ENCODE assay signal across 12 cellular contexts in genomic region chr4:168667936-168668335, GRCh38.
"Had no signal": no experiment of that assay in that cellular context is flagged by ENCODE, and none has a peak within 500 bp of the region (broad histone marks: within the 10 kb centered on the region; RNA-seq: fewer than 3 reads in every experiment).

No MANE protein-coding gene starts in this region.

- ATAC-seq: activated T-cell treated with anti-CD3 and anti-CD28 coated beads, Interleukin-2, amount 50 U/mL, for 4 hours; stimulated activated effector memory CD8-positive, alpha-beta T cell treated with anti-CD3 and anti-CD28 coated beads, Interleukin-12 subunit alpha, Interleukin-12 subunit beta, amount 100 ng/mL, for 72 hours had no signal

- H3K27me3 Mint-ChIP-seq: activated CD4-positive, alpha-beta memory T cell treated with anti-CD3 and anti-CD28 coated beads for 36 hours had no signal

- H3K36me3 Mint-ChIP-seq: activated CD4-positive, alpha-beta memory T cell treated with anti-CD3 and anti-CD28 coated beads for 36 hours; stimulated activated effector memory CD8-positive, alpha-beta T cell treated with anti-CD3 and anti-CD28 coated beads, Interleukin-12 subunit alpha, Interleukin-12 subunit beta, amount 100 ng/mL, for 72 hours had no signal

- H3K27me3 ChIP-seq: esophagus muscularis mucosa, neural progenitor cell, ovary had no signal

- H3K4me3 ChIP-seq: esophagus muscularis mucosa, neural progenitor cell, ovary had no signal

- H3K4me1 Mint-ChIP-seq: stimulated activated effector memory CD8-positive, alpha-beta T cell treated with anti-CD3 and anti-CD28 coated beads, Interleukin-12 subunit alpha, Interleukin-12 subunit beta, amount 100 ng/mL, for 72 hours had no signal

- H2AFZ ChIP-seq: neural progenitor cell had no signal

- H3K27ac ChIP-seq: esophagus muscularis mucosa, neural progenitor cell, ovary had no signal

- DNase-seq: activated CD4-positive, alpha-beta memory T cell treated with anti-CD3 and anti-CD28 coated beads for 36 hours; activated effector memory CD4-positive, alpha-beta T cell treated with Interleukin-2 at 50 U/mL for 16 hours; activated naive CD4-positive, alpha-beta T cell treated with anti-CD3 and anti-CD28 coated beads, Interleukin-2, amount 50 U/mL, for 16 hours; activated T-cell treated with anti-CD3 and anti-CD28 coated beads, Interleukin-2, amount 50 U/mL, for 4 hours; midbrain; ovary; stimulated activated CD4-positive, alpha-beta T cell treated with anti-CD3 and anti-CD28 coated beads, Interleukin-2, amount 100 ng/mL, for 24 hours; T-helper 1 cell; T1000 had no signal

- H3K4me3 Mint-ChIP-seq: activated CD4-positive, alpha-beta memory T cell treated with anti-CD3 and anti-CD28 coated beads for 36 hours; activated T-cell treated with anti-CD3 and anti-CD28 coated beads, Interleukin-2, amount 50 U/mL, for 4 hours; neural progenitor cell; stimulated activated effector memory CD8-positive, alpha-beta T cell treated with anti-CD3 and anti-CD28 coated beads, Interleukin-12 subunit alpha, Interleukin-12 subunit beta, amount 100 ng/mL, for 72 hours had no signal

- H3K4me2 ChIP-seq: neural progenitor cell had no signal

- H3K9me3 Mint-ChIP-seq: activated CD4-positive, alpha-beta memory T cell treated with anti-CD3 and anti-CD28 coated beads for 36 hours; activated T-cell treated with anti-CD3 and anti-CD28 coated beads, Interleukin-2, amount 50 U/mL, for 4 hours; neural progenitor cell; stimulated activated effector memory CD8-positive, alpha-beta T cell treated with anti-CD3 and anti-CD28 coated beads, Interleukin-12 subunit alpha, Interleukin-12 subunit beta, amount 100 ng/mL, for 72 hours had no signal

- H3K9me3 ChIP-seq: esophagus muscularis mucosa, ovary had no signal

- H3K27ac Mint-ChIP-seq: activated CD4-positive, alpha-beta memory T cell treated with anti-CD3 and anti-CD28 coated beads for 36 hours; neural progenitor cell; stimulated activated effector memory CD8-positive, alpha-beta T cell treated with anti-CD3 and anti-CD28 coated beads, Interleukin-12 subunit alpha, Interleukin-12 subunit beta, amount 100 ng/mL, for 72 hours had no signal

- H3K9ac ChIP-seq: neural progenitor cell had no signal

- H3K36me3 ChIP-seq: esophagus muscularis mucosa, neural progenitor cell, ovary had no signal
